In genomic region chrX:1009771-1010170, GRCh38 we compare ENCODE assay signal across 1 cellular context.
TF ChIP-seq lines count a peak whose summit lies in the region.

No MANE protein-coding gene starts in this region.

TF ChIP-seq in WTC11, 78 proteins besides CTCF, POLR2A, EP300 and RAD21 (continued from another document):
- TF ChIP-seq MLX (CRISPR knock-in tag; IDR thresholded peaks at IDR 0.05) (no peak), TEAD4 (CRISPR knock-in tag; IDR thresholded peaks at IDR 0.05) (no peak), CREM (CRISPR knock-in tag; IDR thresholded peaks at IDR 0.05) (no peak), CREB1 (CRISPR knock-in tag; IDR thresholded peaks at IDR 0.05) (no peak)
